In genomic region chr9:136082496-136083361, GRCh38 we compare ENCODE assay signal across 17 cellular contexts. TPM values are rescaled to one million over a fixed set of nuclear protein-coding genes. Genes with fewer than 3 reads are reported as not detected.
A peak's percentile ranks its signal among the peaks of the same experiment; 100 is the strongest.
DNase-seq lines count a peak whose midpoint lies in the region; ATAC-seq, FAIRE-seq and TF ChIP-seq lines count a peak whose summit lies in the region.
"Had no signal": no experiment of that assay in that cellular context is flagged by ENCODE, and none has a peak within 500 bp of the region (broad histone marks: within the 10 kb centered on the region; RNA-seq: fewer than 3 reads in every experiment).

No MANE protein-coding gene starts in this region.

- no peak overlapping the region for H2AFZ ChIP-seq in H1 (ENCODE audit: low read length)
- no peak overlapping the region for H2AFZ ChIP-seq in neural progenitor cell (replicated peaks)

- no peak overlapping the region for H3K18ac ChIP-seq in H1 (ENCODE audit: extremely low read depth, low read length)

- peaks cover 63 to 100% (median 92%) of the 10 kb centered on the region in 10 experiments for H3K4me1 ChIP-seq in BLaER1 treated with 17β-estradiol and CSF1 and Interleukin-3, amounts not matched to agents 10 nM and 100 nM
- peaks cover 0 to 8% (median 3%) of the 10 kb centered on the region in 4 experiments; a peak in 3 of 7 replicates for H3K4me1 ChIP-seq in H1 (replicated peaks in 1 of 4; ENCODE audit: control insufficient read depth in 3 of 4, insufficient read depth in 4 of 4, low read length in 3 of 4)
- peaks cover 3% of the 10 kb centered on the region for H3K4me1 ChIP-seq in neural progenitor cell
- H3K4me1 ChIP-seq: foreskin keratinocyte had no signal

- H2BK120ac ChIP-seq in H1 (replicated peaks; ENCODE audit: low read depth, low read length): no peak overlapping the region

- peak overlapping the region; percentile 65; the same call in 1 of the 2 replicates for H2AK5ac ChIP-seq in H1 (ENCODE audit: low read depth, low read length)

- H3K23me2 ChIP-seq in H1 (ENCODE audit: low read depth, low read length): no peaks in the 10 kb centered on the region

- peaks cover 0 to 13% (median 7%) of the 10 kb centered on the region in 11 experiments; a peak in 16 of 22 replicates for H3K27me3 ChIP-seq in BLaER1 treated with 17β-estradiol and CSF1 and Interleukin-3, amounts not matched to agents 10 nM and 100 nM
- H3K27me3 ChIP-seq in H1 (replicated peaks in 1 of 4; ENCODE audit: control insufficient read depth in 3 of 4, extremely low read depth in 1 of 4, insufficient read depth in 3 of 4, low read length in 3 of 4): no peaks in the 10 kb centered on the region
- H3K27me3 ChIP-seq in neural progenitor cell: no peaks in the 10 kb centered on the region
- H3K27me3 ChIP-seq: foreskin keratinocyte, testis had no signal

- H4K8ac ChIP-seq in H1 (ENCODE audit: extremely low read depth, insufficient read depth, low read length): no peak overlapping the region

- ATAC-seq in HG03175 (IDR thresholded peaks at IDR 0.05; ENCODE audit: unreplicated experiment) (no peak), GM18858 (IDR thresholded peaks at IDR 0.05; ENCODE audit: unreplicated experiment) (no peak)
- ATAC-seq: foreskin keratinocyte, T-cell had no signal

- peaks cover 9% of the 10 kb centered on the region for H3K4me1 Mint-ChIP-seq in neural progenitor cell

- no peaks in the 10 kb centered on the region; the same call in 1 of the 2 replicates for H3K79me1 ChIP-seq in H1 (ENCODE audit: low read depth, low read length)

- WGBS in H1 (ENCODE audit: extremely low coverage in 1 of 2, insufficient coverage in 1 of 2, insufficient read length in 1 of 2, insufficient replicate concordance in 2 of 2, low coverage in 1 of 2, low lambda C conversion rate in 2 of 2, missing lambda C conversion rate in 1 of 2), 2 experiments: 90% methylated on average over 32 of the region's 34 CpGs; no CpG with 5 or more reads in 1 of the 2 experiments

- H3K9ac ChIP-seq in BLaER1 treated with 17β-estradiol and CSF1 and Interleukin-3, amounts not matched to agents 10 nM and 100 nM: peak overlapping the region in 3 of 11 experiments; percentile 15 to 51 (median 41); a peak in 1 of 22 replicates
- no peak overlapping the region for H3K9ac ChIP-seq in H1 (replicated peaks in 1 of 4; ENCODE audit: extremely low read depth in 1 of 4, low read depth in 3 of 4, low read length in 3 of 4)
- H3K9ac ChIP-seq in neural progenitor cell: no peak overlapping the region

- H4K5ac ChIP-seq in H1 (ENCODE audit: insufficient read length, low read depth, low read length): no peak overlapping the region

- no peak overlapping the region for H4K91ac ChIP-seq in H1 (replicated peaks; ENCODE audit: insufficient read length, low read length)

- H3K27me3 Mint-ChIP-seq in neural progenitor cell (ENCODE audit: insufficient read depth, low read depth): peaks cover 6% of the 10 kb centered on the region
- H3K27me3 Mint-ChIP-seq: dendritic cell treated with granulocyte-macrophage colony-stimulating factor and Interleukin-4, amounts not matched to agents 40 ng/mL and 50 ng/mL, for 4 days; T-cell had no signal

- DNase-seq in G401 (ENCODE audit: low spot score) (peak; percentile 73), H1 (ENCODE audit: low read depth in 1 of 2, low spot score in 2 of 2) (no peak), neural progenitor cell (ENCODE audit: low spot score) (peak; percentile 1), GM13976 (ENCODE audit: low spot score) (no peak), COR-L47 (lab: John Stamatoyannopoulos, UW) (no peak)
- DNase-seq: activated CD4-positive, alpha-beta T cell treated with anti-CD3 and anti-CD28 coated beads for 48 hours; foreskin keratinocyte; hippocampal formation; NCI-H1105 treated with DMSO at 0.1 percent for 48 hours; NCI-H69; SHP77 treated with DMSO at 0.1 percent for 48 hours; T-cell; testis had no signal

- TF ChIP-seq EP300 in H1 (IDR thresholded peaks at IDR 0.05; ENCODE audit: borderline replicate concordance in 1 of 2, low read depth in 2 of 2, low read length in 2 of 2): no peak

- H3K4me3 ChIP-seq in BLaER1 treated with 17β-estradiol and CSF1 and Interleukin-3, amounts not matched to agents 10 nM and 100 nM: no peak overlapping the region
- no peak overlapping the region for H3K4me3 ChIP-seq in H1 (ENCODE audit: extremely low read depth in 1 of 4, insufficient read depth in 2 of 4, low read depth in 3 of 4, low read length in 4 of 4)
- no peak overlapping the region for H3K4me3 ChIP-seq in neural progenitor cell
- H3K4me3 ChIP-seq: testis had no signal

- no peak overlapping the region for H3K14ac ChIP-seq in H1 (ENCODE audit: insufficient read length)

- H3K4me3 Mint-ChIP-seq in neural progenitor cell: no peak overlapping the region
- H3K4me3 Mint-ChIP-seq: dendritic cell treated with granulocyte-macrophage colony-stimulating factor and Interleukin-4, amounts not matched to agents 40 ng/mL and 50 ng/mL, for 4 days; T-cell had no signal

- H3K79me2 ChIP-seq in H1 (ENCODE audit: control insufficient read depth in 1 of 2, insufficient read depth in 2 of 2, low read length in 2 of 2) (no peaks in the 10 kb centered on the region; a peak in 1 of 4 replicates), neural progenitor cell (ENCODE audit: low read depth) (no peaks in the 10 kb centered on the region)

- no peak overlapping the region for H2BK20ac ChIP-seq in H1 (ENCODE audit: low read length)

- no peak overlapping the region for H2BK15ac ChIP-seq in H1 (ENCODE audit: low read length)

- H3K56ac ChIP-seq in H1 (replicated peaks; ENCODE audit: insufficient read length, low read depth, low read length): no peak overlapping the region

- in situ Hi-C loops in G401 (cut with HindIII; ENCODE audit: low sequenced_read_pairs): no loop called here
- in situ Hi-C loops in GM13976 (cut with MboI; ENCODE audit: low sequenced_read_pairs, unreplicated experiment): no loop called here

- no peak for FAIRE-seq in H1 (lab: Jason Lieb, UNC)

- no peak overlapping the region for H3K4ac ChIP-seq in H1 (replicated peaks; ENCODE audit: insufficient read length, low read depth, low read length)

- no peak overlapping the region for H2BK12ac ChIP-seq in H1 (ENCODE audit: low read depth, low read length)

- peak overlapping the region in 5 of 11 experiments; percentile 26 to 71 (median 63); a peak in 7 of 22 replicates for H3K27ac ChIP-seq in BLaER1 treated with 17β-estradiol and CSF1 and Interleukin-3, amounts not matched to agents 10 nM and 100 nM
- H3K27ac ChIP-seq in H1 (ENCODE audit: low read depth, low read length) (no peak overlapping the region), neural progenitor cell (no peak overlapping the region)
- H3K27ac ChIP-seq: foreskin keratinocyte, testis had no signal

- CTCF ChIA-PET in H1 (lab: Charles Lee; ENCODE audit: partially characterized antibody): interaction anchor here (0.7 to 2.4 kb wide), 11 partner anchors 9 to 285 kb away, joined by 3 to 12 read pairs (median 3); no protein-coding TSS in a partner anchor

- no peak overlapping the region for H3K27ac Mint-ChIP-seq in neural progenitor cell
- H3K27ac Mint-ChIP-seq: dendritic cell treated with granulocyte-macrophage colony-stimulating factor and Interleukin-4, amounts not matched to agents 40 ng/mL and 50 ng/mL, for 4 days; T-cell had no signal

- no peak overlapping the region for H3K23ac ChIP-seq in H1 (ENCODE audit: insufficient read length)

- H2BK5ac ChIP-seq in H1 (ENCODE audit: low read depth, low read length): no peak overlapping the region

- peak overlapping the region in 10 of 11 experiments; percentile 54 to 94 (median 80); a peak in 17 of 22 replicates for H3K4me2 ChIP-seq in BLaER1 treated with 17β-estradiol and CSF1 and Interleukin-3, amounts not matched to agents 10 nM and 100 nM
- H3K4me2 ChIP-seq in H1 (ENCODE audit: insufficient read depth in 1 of 2, low read depth in 2 of 2, low read length in 2 of 2) (no peak overlapping the region), neural progenitor cell (no peak overlapping the region)

- POLR2A ChIA-PET in H1 (lab: Charles Lee; ENCODE audit: partially characterized antibody): interaction anchor here (2.3 kb wide), 1 partner anchor 10 kb away, joined by 6 read pairs; no protein-coding TSS in a partner anchor

- peaks cover 0 to 33% (median 0%) of the 10 kb centered on the region in 11 experiments; a peak in 3 of 22 replicates for H3K36me3 ChIP-seq in BLaER1 treated with 17β-estradiol and CSF1 and Interleukin-3, amounts not matched to agents 10 nM and 100 nM
- H3K36me3 ChIP-seq in H1 (ENCODE audit: control insufficient read depth in 2 of 4, insufficient read depth in 4 of 4, low read length in 3 of 4): no peaks in the 10 kb centered on the region
- H3K36me3 ChIP-seq in neural progenitor cell: no peaks in the 10 kb centered on the region

- H4K20me1 ChIP-seq in BLaER1 treated with 17β-estradiol and CSF1 and Interleukin-3, amounts not matched to agents 10 nM and 100 nM: peaks cover 0 to 99% (median 0%) of the 10 kb centered on the region in 11 experiments; a peak in 6 of 22 replicates
- peaks cover 0 to 2% of the 10 kb centered on the region in 2 experiments for H4K20me1 ChIP-seq in H1 (replicated peaks in 1 of 2; ENCODE audit: control insufficient read depth in 1 of 2, insufficient read depth in 2 of 2, low read length in 2 of 2)
- H4K20me1 ChIP-seq in neural progenitor cell (ENCODE audit: low read depth): no peaks in the 10 kb centered on the region

- no peaks in the 10 kb centered on the region for H3F3A ChIP-seq in neural progenitor cell (ENCODE audit: low read depth)

- TF ChIP-seq POLR2A in H1 (IDR thresholded peaks at IDR 0.05; ENCODE audit: control extremely low read depth in 1 of 2, low read depth in 2 of 2, low read length in 2 of 2): no peak

- H3K9me3 ChIP-seq in BLaER1 treated with 17β-estradiol and CSF1 and Interleukin-3, amounts not matched to agents 10 nM and 100 nM (replicated peaks in 1 of 11): no peaks in the 10 kb centered on the region
- H3K9me3 ChIP-seq in H1 (ENCODE audit: insufficient read depth in 2 of 2, low read depth in 1 of 2, low read length in 1 of 2) (no peaks in the 10 kb centered on the region), neural progenitor cell (ENCODE audit: low read depth) (no peaks in the 10 kb centered on the region)
- H3K9me3 ChIP-seq: testis had no signal

- no peaks in the 10 kb centered on the region for H3K36me3 Mint-ChIP-seq in neural progenitor cell
- H3K36me3 Mint-ChIP-seq: T-cell had no signal

- TF ChIP-seq RAD21 in H1 (IDR thresholded peaks at IDR 0.05 in 1 of 2, conservative IDR thresholded peaks at IDR 0.05 in 1 of 2; ENCODE audit: low read depth in 2 of 2, low read length in 2 of 2): no peak

- H3K9me3 Mint-ChIP-seq in neural progenitor cell: no peaks in the 10 kb centered on the region
- H3K9me3 Mint-ChIP-seq: dendritic cell treated with granulocyte-macrophage colony-stimulating factor and Interleukin-4, amounts not matched to agents 40 ng/mL and 50 ng/mL, for 4 days; T-cell had no signal

- no peak for TF ChIP-seq CTCF in H1 (IDR thresholded peaks at IDR 0.05; ENCODE audit: control extremely low read depth in 1 of 3, insufficient read depth in 1 of 3, low read depth in 1 of 3, low read length in 3 of 3)
- TF ChIP-seq CTCF in neural progenitor cell (IDR thresholded peaks at IDR 0.05): no peak
- no peak for TF ChIP-seq CTCF in GM13976 (IDR thresholded peaks at IDR 0.05; ENCODE audit: borderline replicate concordance, control extremely low read depth, extremely low read depth, insufficient read depth, missing control alignments)

RNA-seq across cellular contexts. Expression of gene NACC2, which starts 12.4 kb away (rescaled TPM):
- 12.8 and 13.9 TPM in 2 replicates for total RNA-seq in G401 (2014; rRNA removed; shearing (Covaris generic))
- 13.6 and 14.0 TPM in 2 replicates for total RNA-seq in H1 (2021; fragmentation: NEBNext Ultra II Directional; extraction: Animal tissue kit (Norgen Biotek cat#: 25700))
- polyA plus RNA-seq in H1 (2011; rRNA removed): 8.3 and 14.9 TPM in 2 replicates
- 10.8 TPM for polyA plus RNA-seq in H1 (2011; cell fraction: cytosol; rRNA removed)
- polyA plus RNA-seq in H1 (2011; cell fraction: nucleus; rRNA removed): 16.7 TPM
- 6.6 to 9.5 TPM (median 8.4 TPM) in 4 replicates for polyA plus RNA-seq in H1 (2012, experiment 1 of 2)
- 5.6 TPM for polyA plus RNA-seq in H1 (2012, experiment 2 of 2)
- polyA plus RNA-seq in H1 (2013, experiment 1 of 2): 6.3 TPM
- polyA plus RNA-seq in H1 (2013, experiment 2 of 2): 6.3 TPM
- polyA minus RNA-seq in H1 (2011; rRNA and poly(A)+ RNA removed): 6.4 and 8.3 TPM in 2 replicates
- polyA minus RNA-seq in H1 (2011; cell fraction: cytosol; rRNA and poly(A)+ RNA removed): 12.7 TPM
- polyA minus RNA-seq in H1 (2011; cell fraction: nucleus; rRNA and poly(A)+ RNA removed): 10.0 TPM
- total RNA-seq in neural progenitor cell (ENCODE audit: low replicate concordance): 4.5 and 9.1 TPM in 2 replicates

RNA-seq across cellular contexts. Expression of gene TMEM250, which starts 35.9 kb away (rescaled TPM):
- 48.3 and 51.4 TPM in 2 replicates for total RNA-seq in G401 (2014; rRNA removed; shearing (Covaris generic))
- total RNA-seq in H1 (2021; fragmentation: NEBNext Ultra II Directional; extraction: Animal tissue kit (Norgen Biotek cat#: 25700)): 34.9 and 35.3 TPM in 2 replicates
- 22.3 and 36.1 TPM in 2 replicates for polyA plus RNA-seq in H1 (2011; rRNA removed)
- polyA plus RNA-seq in H1 (2011; cell fraction: cytosol; rRNA removed): 29.7 TPM
- polyA plus RNA-seq in H1 (2011; cell fraction: nucleus; rRNA removed): 51.9 TPM
- polyA plus RNA-seq in H1 (2012, experiment 1 of 2): 27.3 to 39.7 TPM (median 36.4 TPM) in 4 replicates
- 42.5 TPM for polyA plus RNA-seq in H1 (2012, experiment 2 of 2)
- polyA plus RNA-seq in H1 (2013, experiment 1 of 2): 22.7 TPM
- polyA plus RNA-seq in H1 (2013, experiment 2 of 2): 22.4 TPM
- 16.0 TPM in 2 replicates for polyA minus RNA-seq in H1 (2011; rRNA and poly(A)+ RNA removed)
- polyA minus RNA-seq in H1 (2011; cell fraction: cytosol; rRNA and poly(A)+ RNA removed): 31.0 TPM
- polyA minus RNA-seq in H1 (2011; cell fraction: nucleus; rRNA and poly(A)+ RNA removed): 33.8 TPM
- 16.3 and 46.2 TPM in 2 replicates for total RNA-seq in neural progenitor cell (ENCODE audit: low replicate concordance)

Comparison
In these comparisons a context has a peak if more than half of its experiments do, and no peak if none do; other contexts are left out.
1. H3K4me2 ChIP-seq: peak in BLaER1 treated with 17β-estradiol and CSF1 and Interleukin-3, amounts not matched to agents 10 nM and 100 nM (10 of 11); none in H1 (0 of 2) and neural progenitor cell (single experiment).
2. DNase-seq: peak in G401 (single experiment) and neural progenitor cell (single experiment); none in H1 (0 of 2), GM13976 (single experiment) and COR-L47 (single experiment).